8 cellular contexts compared by ENCODE assay signal in genomic region chr10:87301466-87302115, GRCh38. TPM values are rescaled to one million over a fixed set of nuclear protein-coding genes. Genes with fewer than 3 reads are reported as not detected.
DNase-seq lines count a peak whose midpoint lies in the region; ATAC-seq, FAIRE-seq and TF ChIP-seq lines count a peak whose summit lies in the region.
"Not testable (repeated sequence)": the region's sequence is repeated elsewhere in the genome, so short reads cannot be mapped to it uniquely, and the experiment has no call there.

No MANE protein-coding gene starts in this region.

- not testable (repeated sequence) for H3K4me1 Mint-ChIP-seq in activated CD4-positive, alpha-beta memory T cell treated with anti-CD3 and anti-CD28 coated beads, Interleukin-2, amount 10 ng/mL, durations not matched to agents 7 days and 5 days

- CTCF ChIA-PET in activated CD4-positive, alpha-beta memory T cell treated with anti-CD3 and anti-CD28 coated beads, Interleukin-2, amount 10 ng/mL, durations not matched to agents 7 days and 5 days (lab: Charles Lee); GM12878 (lab: Yijun Ruan, JAX): not testable (repeated sequence)

- not testable (repeated sequence) for H3K27me3 ChIP-seq in GM12878 (replicated peaks in 1 of 2; ENCODE audit: control insufficient read depth in 2 of 2, insufficient read depth in 2 of 2, low read length in 1 of 2); upper lobe of right lung

- not testable (repeated sequence) for H3K4me3 ChIP-seq in GM12878, upper lobe of right lung

- not testable (repeated sequence) for TF ChIP-seq EP300 in GM12878 (IDR thresholded peaks at IDR 0.05; ENCODE audit: borderline replicate concordance in 1 of 2, control insufficient read depth in 1 of 2, low read depth in 2 of 2, low read length in 2 of 2)

- H3K27ac ChIP-seq in GM12878 (ENCODE audit: control insufficient read depth, insufficient read depth); upper lobe of right lung: not testable (repeated sequence)

- RAD21 ChIA-PET in GM12878 (lab: Charles Lee; ENCODE audit: unreplicated experiment): not testable (repeated sequence)

- H3K4me3 Mint-ChIP-seq in activated CD4-positive, alpha-beta memory T cell treated with anti-CD3 and anti-CD28 coated beads, Interleukin-2, amount 10 ng/mL, durations not matched to agents 7 days and 5 days: not testable (repeated sequence)

- WGBS in GM12878 (ENCODE audit: insufficient coverage, insufficient replicate concordance, low lambda C conversion rate, missing lambda C conversion rate): 8% methylated on average over 13 of the region's 16 CpGs

- not testable (repeated sequence) for H3K9me3 ChIP-seq in GM12878 (replicated peaks; ENCODE audit: control insufficient read depth, insufficient read depth, low read length); upper lobe of right lung

- not testable (repeated sequence) for TF ChIP-seq POLR2A in GM12878 (IDR thresholded peaks at IDR 0.05; ENCODE audit: low read depth, low read length)

- H3K36me3 ChIP-seq in GM12878 (ENCODE audit: control insufficient read depth in 2 of 2, insufficient read depth in 2 of 2, low read length in 1 of 2); upper lobe of right lung: not testable (repeated sequence)

- POLR2A ChIA-PET in activated CD4-positive, alpha-beta memory T cell treated with anti-CD3 and anti-CD28 coated beads, Interleukin-2, amount 10 ng/mL, durations not matched to agents 7 days and 5 days (lab: Charles Lee); GM12878 (lab: Charles Lee): not testable (repeated sequence)

- H3K4me2 ChIP-seq in GM12878 (ENCODE audit: control insufficient read depth, insufficient read depth): not testable (repeated sequence)

- intact Hi-C loops in GM12878 (cut with micrococcal nuclease; ENCODE audit: unreplicated experiment); upper lobe of right lung (cut with DNase I): not testable (repeated sequence)

- peak in 1 of 3 experiments; percentile 7; a peak in 1 of 6 replicates for TF ChIP-seq CTCF in GM12878 (IDR thresholded peaks at IDR 0.05 in 2 of 3, conservative IDR thresholded peaks at IDR 0.05 in 1 of 3; ENCODE audit: control insufficient read depth in 2 of 3, extremely low read depth in 1 of 3, insufficient read depth in 1 of 3, low read depth in 3 of 3, low read length in 3 of 3)
- TF ChIP-seq CTCF in upper lobe of right lung (IDR thresholded peaks at IDR 0.05): peak; percentile 37

- not testable (repeated sequence) for TF ChIP-seq RAD21 in GM12878 (IDR thresholded peaks at IDR 0.05; ENCODE audit: insufficient read depth, low read depth, low read length)

- H3K4me1 ChIP-seq in GM12878 (ENCODE audit: control insufficient read depth, insufficient read depth, low read length); upper lobe of right lung: not testable (repeated sequence)

- ATAC-seq in GM18868 (IDR thresholded peaks at IDR 0.05; ENCODE audit: unreplicated experiment) (peak; percentile 96), HG02571 (IDR thresholded peaks at IDR 0.05; ENCODE audit: unreplicated experiment) (peak; percentile 92), HG03460 (IDR thresholded peaks at IDR 0.05; ENCODE audit: unreplicated experiment) (peak; percentile 96), GM12878 (peak; percentile 100), left lobe of liver (peak; percentile 100), upper lobe of right lung (peak; percentile 100)

- not testable (repeated sequence) for H3K36me3 Mint-ChIP-seq in activated CD4-positive, alpha-beta memory T cell treated with anti-CD3 and anti-CD28 coated beads, Interleukin-2, amount 10 ng/mL, durations not matched to agents 7 days and 5 days (ENCODE audit: low read depth)

- in situ Hi-C loops in GM12878 (cut with MboI): not testable (repeated sequence)

- BruUV-seq in GM12878 (replicated peaks; lab: Mats Ljungman, UMichigan): not testable (repeated sequence)

- DNase-seq in activated CD4-positive, alpha-beta memory T cell treated with anti-CD3 and anti-CD28 coated beads, Interleukin-2, amount 10 ng/mL, durations not matched to agents 7 days and 5 days: peak; percentile 35
- not testable (repeated sequence) for DNase-seq in GM12878 (ENCODE audit: low read depth, low spot score)
- DNase-seq in left lobe of liver (ENCODE audit: low spot score) (peak; percentile 78), upper lobe of right lung (peak; percentile 82)
- DNase-seq in stimulated activated CD4-positive, alpha-beta T cell treated with anti-CD3 and anti-CD28 coated beads, Interleukin-15, amount 100 ng/mL, for 48 hours (ENCODE audit: low read depth in 2 of 2): peak; percentile 6 to 8

- not testable (repeated sequence) for FAIRE-seq in GM12878 (lab: Jason Lieb, UNC)

- not testable (repeated sequence) for H3K9ac ChIP-seq in GM12878 (ENCODE audit: control insufficient read depth, insufficient read depth, low read length)

- H4K20me1 ChIP-seq in GM12878 (ENCODE audit: control insufficient read depth, insufficient read depth): not testable (repeated sequence)

- H3K9me3 Mint-ChIP-seq in activated CD4-positive, alpha-beta memory T cell treated with anti-CD3 and anti-CD28 coated beads, Interleukin-2, amount 10 ng/mL, durations not matched to agents 7 days and 5 days: not testable (repeated sequence)

- not testable (repeated sequence) for H3K27ac Mint-ChIP-seq in activated CD4-positive, alpha-beta memory T cell treated with anti-CD3 and anti-CD28 coated beads, Interleukin-2, amount 10 ng/mL, durations not matched to agents 7 days and 5 days

- not testable (repeated sequence) for H2AFZ ChIP-seq in GM12878 (ENCODE audit: control insufficient read depth, low read depth, low read length)

- SMC1A ChIA-PET in GM12878 (lab: Charles Lee; ENCODE audit: uncharacterized antibody, unreplicated experiment): not testable (repeated sequence)

- not testable (repeated sequence) for H3K27me3 Mint-ChIP-seq in activated CD4-positive, alpha-beta memory T cell treated with anti-CD3 and anti-CD28 coated beads, Interleukin-2, amount 10 ng/mL, durations not matched to agents 7 days and 5 days

- not testable (repeated sequence) for H3K79me2 ChIP-seq in GM12878 (ENCODE audit: control insufficient read depth, insufficient read depth, low read length)

RNA-seq across cellular contexts. Expression of gene NUTM2D, which starts 56.0 kb away (rescaled TPM):
- 1 to 10 TPM; 2.5 to 3.0 TPM for total RNA-seq in activated CD4-positive, alpha-beta memory T cell treated with anti-CD3 and anti-CD28 coated beads, Interleukin-2, amount 10 ng/mL, durations not matched to agents 7 days and 5 days
- total RNA-seq in GM12878 (2013; cell fraction: nucleolus; rRNA removed): 2.2 and 2.4 TPM in 2 replicates
- total RNA-seq in GM12878 (2014; rRNA removed) (1.2 TPM in 2 replicates), GM12878 (2014; rRNA removed; fragmentation: Illumina TruSeq; extraction: Trizol) (0.89 and 1.0 TPM in 2 replicates), GM12878 (2021) (1.6 and 1.8 TPM in 2 replicates), left lobe of liver (4.0 TPM), upper lobe of right lung (5.1 TPM)
- 0.49 TPM for polyA plus RNA-seq in GM12878 (2011; ENCODE audit: low read depth)
- polyA plus RNA-seq in GM12878 (2011; rRNA removed) (0.37 and 0.60 TPM in 2 replicates), GM12878 (2014; fragmentation: Illumina TruSeq; extraction: Trizol) (0.52 and 1.3 TPM in 2 replicates), GM12878 (2014; fragmentation: Nextera tagmentation; extraction: Ambion mirVana) (not detected), GM12878 (2014; rRNA removed) (1.2 and 1.4 TPM in 2 replicates), GM12878 (2016; fragmentation: Nextera tagmentation; extraction: Ambion mirVana) (under 1 TPM; 0.15 to 0.21 TPM)
- 0.52 and 0.80 TPM in 2 replicates for polyA plus RNA-seq in GM12878 (2011; cell fraction: cytosol; rRNA removed)
- 1.4 and 1.7 TPM in 2 replicates for polyA plus RNA-seq in GM12878 (2011; cell fraction: nucleus; rRNA removed)
- 1.1 TPM in 2 replicates for polyA plus RNA-seq in GM12878 (2012)
- polyA minus RNA-seq in GM12878 (2011; rRNA and poly(A)+ RNA removed): 0.29 and 0.67 TPM in 2 replicates
- not detected in 2 replicates for polyA minus RNA-seq in GM12878 (2011; cell fraction: cytosol; rRNA and poly(A)+ RNA removed)
- 0.48 and 0.60 TPM in 2 replicates for polyA minus RNA-seq in GM12878 (2011; cell fraction: nucleus; rRNA and poly(A)+ RNA removed)
